ENCODE assay signal across 11 cellular contexts in genomic region chr4:879730-880079, GRCh38. TPM values are rescaled to one million over a fixed set of nuclear protein-coding genes. Genes with fewer than 3 reads are reported as not detected.
DNase-seq lines count a peak whose midpoint lies in the region; ATAC-seq and FAIRE-seq lines count a peak whose summit lies in the region.
"Had no signal": no experiment of that assay in that cellular context is flagged by ENCODE, and none has a peak within 500 bp of the region (broad histone marks: within the 10 kb centered on the region; RNA-seq: fewer than 3 reads in every experiment).

No MANE protein-coding gene starts in this region.

- peak; percentile 68 to 73 for ATAC-seq in CD4-positive, CD25-positive, alpha-beta regulatory T cell (ENCODE audit: low read depth in 2 of 2)

- no peaks in the 10 kb centered on the region for H3K27me3 Mint-ChIP-seq in CD4-positive, CD25-positive, alpha-beta regulatory T cell
- no peaks in the 10 kb centered on the region for H3K27me3 Mint-ChIP-seq in activated naive CD4-positive, alpha-beta T cell treated with anti-CD3 and anti-CD28 coated beads, Interleukin-2, amount 50 U/mL, for 24 hours

- no peaks in the 10 kb centered on the region for H3K27me3 ChIP-seq in CD4-positive, CD25-positive, alpha-beta regulatory T cell (ENCODE audit: control insufficient read depth, insufficient read depth, low read length)

- no peaks in the 10 kb centered on the region for H3K9me3 Mint-ChIP-seq in CD4-positive, CD25-positive, alpha-beta regulatory T cell
- H3K9me3 Mint-ChIP-seq in activated naive CD4-positive, alpha-beta T cell treated with anti-CD3 and anti-CD28 coated beads, Interleukin-2, amount 50 U/mL, for 24 hours, result no peaks in the 10 kb centered on the region
- H3K9me3 Mint-ChIP-seq: endodermal cell had no signal

- no peaks in the 10 kb centered on the region for H3K9me3 ChIP-seq in CD4-positive, CD25-positive, alpha-beta regulatory T cell (ENCODE audit: control insufficient read depth in 2 of 2, low read length in 2 of 2)

- peaks cover 15% of the 10 kb centered on the region for H3K36me3 Mint-ChIP-seq in CD4-positive, CD25-positive, alpha-beta regulatory T cell
- peaks cover 13% of the 10 kb centered on the region for H3K36me3 Mint-ChIP-seq in activated naive CD4-positive, alpha-beta T cell treated with anti-CD3 and anti-CD28 coated beads, Interleukin-2, amount 50 U/mL, for 24 hours

- DNase-seq in CD4-positive, CD25-positive, alpha-beta regulatory T cell, result peak in 2 of 3 donors; percentile 43 to 74
- peak; percentile 63 to 70 for DNase-seq in activated CD4-positive, alpha-beta T cell treated with anti-CD3 and anti-CD28 coated beads for 4 hours
- peak; percentile 67 to 72 for DNase-seq in stimulated activated CD4-positive, alpha-beta T cell treated with anti-CD3 and anti-CD28 coated beads, Interleukin-15, amount 100 ng/mL, for 48 hours (ENCODE audit: low read depth in 2 of 2)
- no peak for DNase-seq in HTR-8/SVneo (ENCODE audit: insufficient read length, low spot score)
- no peak for DNase-seq in 8988T
- DNase-seq in Kasumi-1 (lab: John Stamatoyannopoulos, UW), result no peak
- DNase-seq in HPDE6-E6E7 (ENCODE audit: extremely low spot score), result no peak
- DNase-seq: endodermal cell had no signal

- H3K36me3 ChIP-seq in CD4-positive, CD25-positive, alpha-beta regulatory T cell (ENCODE audit: control insufficient read depth, insufficient read depth, low read length), result peaks cover 43% of the 10 kb centered on the region

- peak overlapping the region; percentile 84 for H3K27ac ChIP-seq in CD4-positive, CD25-positive, alpha-beta regulatory T cell (ENCODE audit: insufficient read depth, low read length, poor library complexity, severe bottlenecking)

- no peak for FAIRE-seq in HTR-8/SVneo (lab: Jason Lieb, UNC)
- FAIRE-seq: islet of Langerhans had no signal

- H3K4me1 ChIP-seq in CD4-positive, CD25-positive, alpha-beta regulatory T cell (ENCODE audit: control insufficient read depth, insufficient read depth, low read length, poor library complexity, severe bottlenecking), result peaks cover 23% of the 10 kb centered on the region

- peak overlapping the region; percentile 92 to 99 (median 94) for H3K27ac Mint-ChIP-seq in CD4-positive, CD25-positive, alpha-beta regulatory T cell
- H3K27ac Mint-ChIP-seq in activated naive CD4-positive, alpha-beta T cell treated with anti-CD3 and anti-CD28 coated beads, Interleukin-2, amount 50 U/mL, for 24 hours, result peak overlapping the region; percentile 98
- H3K27ac Mint-ChIP-seq: endodermal cell had no signal

- H3K4me3 ChIP-seq in CD4-positive, CD25-positive, alpha-beta regulatory T cell (ENCODE audit: low read depth, low read length), result peak overlapping the region; percentile 83

- H3K4me1 Mint-ChIP-seq in CD4-positive, CD25-positive, alpha-beta regulatory T cell, result peaks cover 9 to 28% (median 23%) of the 10 kb centered on the region in 4 donors
- H3K4me1 Mint-ChIP-seq in activated naive CD4-positive, alpha-beta T cell treated with anti-CD3 and anti-CD28 coated beads, Interleukin-2, amount 50 U/mL, for 24 hours, result peaks cover 28% of the 10 kb centered on the region
- H3K4me1 Mint-ChIP-seq: endodermal cell had no signal

- H3K4me3 Mint-ChIP-seq in CD4-positive, CD25-positive, alpha-beta regulatory T cell, result peak overlapping the region; percentile 77 to 94 (median 86)
- H3K4me3 Mint-ChIP-seq in activated naive CD4-positive, alpha-beta T cell treated with anti-CD3 and anti-CD28 coated beads, Interleukin-2, amount 50 U/mL, for 24 hours, result peak overlapping the region; percentile 80
- H3K4me3 Mint-ChIP-seq: endodermal cell had no signal

RNA-seq across cellular contexts. Expression of gene GAK, which starts 52.4 kb away (rescaled TPM):
- total RNA-seq in CD4-positive, CD25-positive, alpha-beta regulatory T cell, result 254 TPM
- polyA plus RNA-seq in CD4-positive, CD25-positive, alpha-beta regulatory T cell, result 10 to 100 TPM; 37.5 to 50.7 (median 39.1) TPM

RNA-seq across cellular contexts. Expression of gene TMEM175, which starts 52.6 kb away (rescaled TPM):
- 46.0 TPM for total RNA-seq in CD4-positive, CD25-positive, alpha-beta regulatory T cell
- 10 to 100 TPM; 12.1 to 17.5 (median 14.1) TPM for polyA plus RNA-seq in CD4-positive, CD25-positive, alpha-beta regulatory T cell

RNA-seq across cellular contexts. Expression of gene CPLX1, which starts 53.8 kb away (rescaled TPM):
- total RNA-seq in CD4-positive, CD25-positive, alpha-beta regulatory T cell, result 0.62 TPM
- polyA plus RNA-seq in CD4-positive, CD25-positive, alpha-beta regulatory T cell, result under 1 TPM in 1 of 4 donors, not detected in 3; 0.16 TPM
- polyA plus RNA-seq: AG04450 had no signal

Comparison
In these comparisons a context has a peak if more than half of its experiments do, and no peak if none do; other contexts are left out.
1. DNase-seq: peak in CD4-positive, CD25-positive, alpha-beta regulatory T cell (2 of 3), activated CD4-positive, alpha-beta T cell treated with anti-CD3 and anti-CD28 coated beads for 4 hours (2 of 2) and stimulated activated CD4-positive, alpha-beta T cell treated with anti-CD3 and anti-CD28 coated beads, Interleukin-15, amount 100 ng/mL, for 48 hours (2 of 2); none in HTR-8/SVneo (single experiment), 8988T (single experiment), Kasumi-1 (0 of 2) and HPDE6-E6E7 (single experiment).